ENCODE assay signal across 17 cellular contexts in genomic region chr12:34291001-34291400, GRCh38.
DNase-seq lines count a peak whose midpoint lies in the region; ATAC-seq and TF ChIP-seq lines count a peak whose summit lies in the region.
"Had no signal": no experiment of that assay in that cellular context is flagged by ENCODE, and none has a peak within 500 bp of the region (broad histone marks: within the 10 kb centered on the region; RNA-seq: fewer than 3 reads in every experiment).

No MANE protein-coding gene starts in this region.

- no peak overlapping the region for H3K4me2 ChIP-seq in Karpas-422 (ENCODE audit: low read depth, low read length, poor library complexity, severe bottlenecking)
- H3K4me2 ChIP-seq: BLaER1 treated with 17β-estradiol and CSF1 and Interleukin-3, amounts not matched to agents 10 nM and 100 nM; GM23338 had no signal

- no peak overlapping the region for H3K9ac ChIP-seq in Karpas-422 (ENCODE audit: low read length)
- H3K9ac ChIP-seq: BLaER1 treated with 17β-estradiol and CSF1 and Interleukin-3, amounts not matched to agents 10 nM and 100 nM had no signal

- no peaks in the 10 kb centered on the region for H3K79me2 ChIP-seq in Karpas-422 (ENCODE audit: low read length)

- H3K27ac ChIP-seq in Peyer's patch: no peak overlapping the region
- H3K27ac ChIP-seq in lower lobe of right lung: no peak overlapping the region
- no peak overlapping the region for H3K27ac ChIP-seq in Karpas-422 (ENCODE audit: low read length)
- H3K27ac ChIP-seq: BLaER1 treated with 17β-estradiol and CSF1 and Interleukin-3, amounts not matched to agents 10 nM and 100 nM; SJCRH30 had no signal

- no peaks in the 10 kb centered on the region for H4K20me1 ChIP-seq in Karpas-422 (ENCODE audit: insufficient read depth, low read depth, low read length)
- H4K20me1 ChIP-seq: BLaER1 treated with 17β-estradiol and CSF1 and Interleukin-3, amounts not matched to agents 10 nM and 100 nM had no signal

- H3K4me1 ChIP-seq in Peyer's patch (no peaks in the 10 kb centered on the region), lower lobe of right lung (no peaks in the 10 kb centered on the region), Karpas-422 (ENCODE audit: low read length) (no peaks in the 10 kb centered on the region)
- H3K4me1 ChIP-seq: BLaER1 treated with 17β-estradiol and CSF1 and Interleukin-3, amounts not matched to agents 10 nM and 100 nM; SJCRH30 had no signal

- DNase-seq in cardiac septum (ENCODE audit: low spot score): peak; percentile 64
- no peak for DNase-seq in Right ventricle myocardium inferior (ENCODE audit: missing footprints)
- DNase-seq in Peyer's patch: peak in 2 of 3 donors; percentile 2 to 37
- peak; percentile 19 for DNase-seq in left lobe of liver (ENCODE audit: low spot score)
- peak; percentile 52 for DNase-seq in type B pancreatic cell (ENCODE audit: extremely low spot score, unreplicated experiment)
- DNase-seq in lower lobe of right lung: no peak
- DNase-seq in Karpas-422: no peak
- DNase-seq in activated naive CD4-positive, alpha-beta T cell (lab: John Stamatoyannopoulos, UW): no peak
- DNase-seq: GF-D8, KG1, NCI-H1092, NCI-H146, NCI-H2081, NCI-H524 had no signal

- H3K36me3 Mint-ChIP-seq in type B pancreatic cell: no peaks in the 10 kb centered on the region

- H3K4me3 ChIP-seq in Peyer's patch (no peak overlapping the region), lower lobe of right lung (no peak overlapping the region), Karpas-422 (ENCODE audit: low read length) (no peak overlapping the region)
- H3K4me3 ChIP-seq: BLaER1 treated with 17β-estradiol and CSF1 and Interleukin-3, amounts not matched to agents 10 nM and 100 nM; GM23338; SJCRH30 had no signal

- no peaks in the 10 kb centered on the region for H3K9me2 ChIP-seq in Karpas-422 (replicated peaks; ENCODE audit: insufficient read depth, low read length)

- peaks cover 22% of the 10 kb centered on the region for H3K9me3 Mint-ChIP-seq in type B pancreatic cell

- no peak overlapping the region for H3K27ac Mint-ChIP-seq in type B pancreatic cell
- H3K27ac Mint-ChIP-seq: GM23338 had no signal

- H3K4me3 Mint-ChIP-seq in type B pancreatic cell: no peak overlapping the region
- H3K4me3 Mint-ChIP-seq: GM23338 had no signal

- H3K9me3 ChIP-seq in Peyer's patch (peaks cover 0 to 49% (median 2%) of the 10 kb centered on the region in 4 donors), lower lobe of right lung (peaks cover 13% of the 10 kb centered on the region), Karpas-422 (ENCODE audit: low read length) (peaks cover 48% of the 10 kb centered on the region)
- H3K9me3 ChIP-seq: SJCRH30 had no signal

- no peak overlapping the region for H2AFZ ChIP-seq in Karpas-422 (ENCODE audit: low read length)
- H2AFZ ChIP-seq: GM23338 had no signal

- H3K36me3 ChIP-seq in Peyer's patch (no peaks in the 10 kb centered on the region), lower lobe of right lung (no peaks in the 10 kb centered on the region), Karpas-422 (ENCODE audit: insufficient read depth, low read length) (no peaks in the 10 kb centered on the region)
- H3K36me3 ChIP-seq: BLaER1 treated with 17β-estradiol and CSF1 and Interleukin-3, amounts not matched to agents 10 nM and 100 nM; SJCRH30 had no signal

- H3K27me3 ChIP-seq in Peyer's patch (no peaks in the 10 kb centered on the region), lower lobe of right lung (ENCODE audit: low read depth) (no peaks in the 10 kb centered on the region), Karpas-422 (ENCODE audit: low read length) (no peaks in the 10 kb centered on the region)
- H3K27me3 ChIP-seq: BLaER1 treated with 17β-estradiol and CSF1 and Interleukin-3, amounts not matched to agents 10 nM and 100 nM had no signal

- intact Hi-C loops in cardiac septum (cut with DNase I) (no loop called here), Right ventricle myocardium inferior (cut with DNase I) (no loop called here), lower lobe of right lung (cut with DNase I) (no loop called here)

- no peaks in the 10 kb centered on the region for H3K27me3 Mint-ChIP-seq in type B pancreatic cell

- no peaks in the 10 kb centered on the region for H3K4me1 Mint-ChIP-seq in type B pancreatic cell (ENCODE audit: unreplicated experiment)
- H3K4me1 Mint-ChIP-seq: GM23338 had no signal

- ATAC-seq in Right ventricle myocardium inferior (no peak), left lobe of liver (no peak), lower lobe of right lung (no peak)
- ATAC-seq: GM23338 had no signal

- TF ChIP-seq CTCF in Peyer's patch (IDR thresholded peaks at IDR 0.05) (no peak), type B pancreatic cell (conservative IDR thresholded peaks at IDR 0.05) (no peak), lower lobe of right lung (IDR thresholded peaks at IDR 0.05) (no peak)

- no peak for TF ChIP-seq POLR2A in Peyer's patch (IDR thresholded peaks at IDR 0.05)

Comparison
In these comparisons a context has a peak if more than half of its experiments do, and no peak if none do; other contexts are left out.
1. DNase-seq: peak in cardiac septum (single experiment), Peyer's patch (2 of 3), left lobe of liver (single experiment) and type B pancreatic cell (single experiment); none in Right ventricle myocardium inferior (single experiment), lower lobe of right lung (single experiment), Karpas-422 (single experiment) and activated naive CD4-positive, alpha-beta T cell (0 of 4).